8 cellular contexts compared by ENCODE assay signal in the genomic region with DNA sequence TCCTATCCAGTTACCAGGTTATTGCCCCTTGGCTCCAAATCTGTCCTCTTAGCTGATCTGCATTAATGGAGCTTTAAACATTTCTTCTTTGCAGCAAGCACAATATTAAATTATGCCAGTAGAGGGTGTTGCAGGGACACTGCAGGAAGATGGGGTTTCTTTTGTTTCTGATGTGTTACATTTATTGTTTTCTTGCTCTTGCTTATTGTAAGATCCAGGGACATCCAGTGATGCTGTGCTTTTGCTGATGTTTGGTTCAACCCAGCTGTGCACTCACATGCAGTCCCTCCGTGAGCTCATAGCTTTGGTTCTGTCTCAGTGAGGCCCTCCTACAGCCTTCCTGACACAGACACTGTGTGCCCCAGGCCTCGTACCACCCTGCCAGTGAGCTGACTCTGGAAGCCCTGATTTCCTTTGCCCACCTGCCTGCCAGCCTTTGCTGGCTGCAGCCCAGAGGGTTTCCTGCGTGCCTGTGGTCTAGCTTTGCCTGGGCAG.
DNase-seq lines count a peak whose midpoint lies in the region; ATAC-seq, FAIRE-seq and TF ChIP-seq lines count a peak whose summit lies in the region.

No MANE protein-coding gene starts in this region.

- no peak overlapping the region for H2BK12ac ChIP-seq in H1 (ENCODE audit: low read depth, low read length)

- no peaks in the 10 kb centered on the region for H3K27me3 Mint-ChIP-seq in stimulated activated naive CD8-positive, alpha-beta T cell treated with anti-CD3 and anti-CD28 coated beads, Interleukin-15, amount 100 ng/mL, for 72 hours

- H2BK20ac ChIP-seq in H1 (ENCODE audit: low read length) = no peak overlapping the region

- H3K18ac ChIP-seq in H1 (ENCODE audit: extremely low read depth, low read length) = no peak overlapping the region

- POLR2A ChIA-PET in H1 (lab: Charles Lee; ENCODE audit: partially characterized antibody) = interaction anchor here (0.6 kb wide), 1 partner anchor 99 kb away, joined by 4 read pairs; no protein-coding TSS in a partner anchor

- CTCF ChIA-PET in H1 (lab: Charles Lee; ENCODE audit: partially characterized antibody) = interaction anchor here (0.5 to 2.2 kb wide), 53 partner anchors 9 to 758 kb away, joined by 3 to 40 read pairs (median 4); no protein-coding TSS in a partner anchor

- H3K27me3 ChIP-seq in RWPE2 (ENCODE audit: insufficient read depth, poor library complexity, severe bottlenecking) = no peaks in the 10 kb centered on the region
- H3K27me3 ChIP-seq in H1 (replicated peaks in 1 of 4; ENCODE audit: control insufficient read depth in 3 of 4, extremely low read depth in 1 of 4, insufficient read depth in 3 of 4, low read length in 3 of 4) = no peaks in the 10 kb centered on the region
- H3K27me3 ChIP-seq in lower lobe of right lung (ENCODE audit: low read depth) = no peaks in the 10 kb centered on the region
- no peaks in the 10 kb centered on the region for H3K27me3 ChIP-seq in vagina

- no peak overlapping the region for H4K5ac ChIP-seq in H1 (ENCODE audit: insufficient read length, low read depth, low read length)

- H2AK5ac ChIP-seq in H1 (ENCODE audit: low read depth, low read length) = no peak overlapping the region

- peak in 1 of 2 donors; percentile 6 for DNase-seq in stimulated activated naive CD8-positive, alpha-beta T cell treated with anti-CD3 and anti-CD28 coated beads, Interleukin-15, amount 100 ng/mL, for 72 hours
- no peak for DNase-seq in stimulated activated naive CD8-positive, alpha-beta T cell treated with anti-CD3 and anti-CD28 coated beads, Interleukin-15, Interleukin-2, amounts not matched to agents 100 U/mL and 50 U/mL, for 24 hours
- DNase-seq in LoVo (ENCODE audit: low spot score) (peak; percentile 22), RWPE2 (ENCODE audit: low spot score) (no peak), H1 (ENCODE audit: low read depth in 1 of 2, low spot score in 2 of 2) (peak in 1 of 2 experiments; percentile 55), lower lobe of right lung (no peak), vagina (ENCODE audit: extremely low spot score in 2 of 2) (no peak)

- FAIRE-seq in H1 (lab: Jason Lieb, UNC) = no peak

- no peak for TF ChIP-seq EP300 in H1 (IDR thresholded peaks at IDR 0.05; ENCODE audit: borderline replicate concordance in 1 of 2, low read depth in 2 of 2, low read length in 2 of 2)

- H3K36me3 ChIP-seq in RWPE2 (ENCODE audit: low read depth) (peaks cover under 1% of the 10 kb centered on the region; the same call in 1 of the 2 replicates), H1 (ENCODE audit: control insufficient read depth in 2 of 4, insufficient read depth in 4 of 4, low read length in 3 of 4) (no peaks in the 10 kb centered on the region), lower lobe of right lung (no peaks in the 10 kb centered on the region), vagina (no peaks in the 10 kb centered on the region)

- WGBS in H1 (ENCODE audit: extremely low coverage in 1 of 2, insufficient coverage in 1 of 2, insufficient read length in 1 of 2, insufficient replicate concordance in 2 of 2, low coverage in 1 of 2, low lambda C conversion rate in 2 of 2, missing lambda C conversion rate in 1 of 2), 2 experiments = 72% methylated on average over 3 of the region's 3 CpGs; no CpG with 5 or more reads in 1 of the 2 experiments

- no peak overlapping the region for H3K4me2 ChIP-seq in H1 (ENCODE audit: insufficient read depth in 1 of 2, low read depth in 2 of 2, low read length in 2 of 2)

- no peak overlapping the region for H4K91ac ChIP-seq in H1 (replicated peaks; ENCODE audit: insufficient read length, low read length)

- no peak overlapping the region; the same call in none of the 2 replicates for H4K8ac ChIP-seq in H1 (ENCODE audit: extremely low read depth, insufficient read depth, low read length)

- H3K4me3 Mint-ChIP-seq in stimulated activated naive CD8-positive, alpha-beta T cell treated with anti-CD3 and anti-CD28 coated beads, Interleukin-15, amount 100 ng/mL, for 72 hours = no peak overlapping the region

- no peaks in the 10 kb centered on the region for H3K9me3 Mint-ChIP-seq in stimulated activated naive CD8-positive, alpha-beta T cell treated with anti-CD3 and anti-CD28 coated beads, Interleukin-15, amount 100 ng/mL, for 72 hours

- H3K79me2 ChIP-seq in H1 (ENCODE audit: control insufficient read depth in 1 of 2, insufficient read depth in 2 of 2, low read length in 2 of 2) = no peaks in the 10 kb centered on the region

- peak; percentile 71 to 79 for TF ChIP-seq RAD21 in H1 (IDR thresholded peaks at IDR 0.05 in 1 of 2, conservative IDR thresholded peaks at IDR 0.05 in 1 of 2; ENCODE audit: low read depth in 2 of 2, low read length in 2 of 2)

- no peak overlapping the region for H3K56ac ChIP-seq in H1 (replicated peaks; ENCODE audit: insufficient read length, low read depth, low read length)

- TF ChIP-seq POLR2A in H1 (IDR thresholded peaks at IDR 0.05; ENCODE audit: control extremely low read depth in 1 of 2, low read depth in 2 of 2, low read length in 2 of 2) = no peak
- TF ChIP-seq POLR2A in vagina (IDR thresholded peaks at IDR 0.05) = no peak

- H3K4me3 ChIP-seq in RWPE2 (ENCODE audit: severe bottlenecking) = no peak overlapping the region
- no peak overlapping the region for H3K4me3 ChIP-seq in H1 (ENCODE audit: extremely low read depth in 1 of 4, insufficient read depth in 2 of 4, low read depth in 3 of 4, low read length in 4 of 4)
- no peak overlapping the region for H3K4me3 ChIP-seq in lower lobe of right lung
- no peak overlapping the region for H3K4me3 ChIP-seq in vagina

- TF ChIP-seq CTCF in RWPE2 (IDR thresholded peaks at IDR 0.05; ENCODE audit: poor library complexity, severe bottlenecking) (peak; percentile 90), H1 (IDR thresholded peaks at IDR 0.05; ENCODE audit: control extremely low read depth in 1 of 3, insufficient read depth in 1 of 3, low read depth in 1 of 3, low read length in 3 of 3) (peak in 2 of 3 experiments; percentile 46 to 69; a peak in 2 of 4 replicates), lower lobe of right lung (IDR thresholded peaks at IDR 0.05) (peak; percentile 57), vagina (IDR thresholded peaks at IDR 0.05) (peak; percentile 21 to 65 (median 24))

- H2BK120ac ChIP-seq in H1 (replicated peaks; ENCODE audit: low read depth, low read length) = no peak overlapping the region

- intact Hi-C loops in lower lobe of right lung (cut with DNase I) = no loop called here
- intact Hi-C loops in vagina (cut with DNase I) = loop anchor here (10.0 kb wide), 1 partner anchor 482 kb away; no protein-coding TSS in a partner anchor

- no peaks in the 10 kb centered on the region for H3K4me1 Mint-ChIP-seq in stimulated activated naive CD8-positive, alpha-beta T cell treated with anti-CD3 and anti-CD28 coated beads, Interleukin-15, amount 100 ng/mL, for 72 hours

- H3K27ac Mint-ChIP-seq in stimulated activated naive CD8-positive, alpha-beta T cell treated with anti-CD3 and anti-CD28 coated beads, Interleukin-15, amount 100 ng/mL, for 72 hours = no peak overlapping the region

- H3K27ac ChIP-seq in RWPE2 (ENCODE audit: poor library complexity, severe bottlenecking) (no peak overlapping the region), H1 (ENCODE audit: low read depth, low read length) (no peak overlapping the region), lower lobe of right lung (no peak overlapping the region), vagina (no peak overlapping the region)

- no peak overlapping the region for H3K9ac ChIP-seq in H1 (replicated peaks in 1 of 4; ENCODE audit: extremely low read depth in 1 of 4, low read depth in 3 of 4, low read length in 3 of 4)

- H3K9me3 ChIP-seq in RWPE2 (ENCODE audit: severe bottlenecking) (no peaks in the 10 kb centered on the region), H1 (ENCODE audit: insufficient read depth in 2 of 2, low read depth in 1 of 2, low read length in 1 of 2) (no peaks in the 10 kb centered on the region), lower lobe of right lung (no peaks in the 10 kb centered on the region), vagina (no peaks in the 10 kb centered on the region)

- peak; percentile 61 for ATAC-seq in stimulated activated naive CD8-positive, alpha-beta T cell treated with anti-CD3 and anti-CD28 coated beads, Interleukin-15, amount 100 ng/mL, for 72 hours
- ATAC-seq in stimulated activated naive CD8-positive, alpha-beta T cell treated with anti-CD3 and anti-CD28 coated beads, Interleukin-15, Interleukin-2, amounts not matched to agents 100 U/mL and 50 U/mL, for 24 hours = no peak
- ATAC-seq in RWPE2 (ENCODE audit: low read depth) (peak; percentile 66; the same call in 2 of the 3 replicates), lower lobe of right lung (peak in 1 of 2 donors; percentile 51), HG03135 (IDR thresholded peaks at IDR 0.05; ENCODE audit: unreplicated experiment) (no peak)

- no peaks in the 10 kb centered on the region for H3K79me1 ChIP-seq in H1 (ENCODE audit: low read depth, low read length)

- H4K20me1 ChIP-seq in H1 (replicated peaks in 1 of 2; ENCODE audit: control insufficient read depth in 1 of 2, insufficient read depth in 2 of 2, low read length in 2 of 2) = no peaks in the 10 kb centered on the region

- no peaks in the 10 kb centered on the region for H3K23me2 ChIP-seq in H1 (ENCODE audit: low read depth, low read length)

- no peak overlapping the region for H3K23ac ChIP-seq in H1 (ENCODE audit: insufficient read length)

- H2BK5ac ChIP-seq in H1 (ENCODE audit: low read depth, low read length) = peak overlapping the region; percentile 52; the same call in 1 of the 2 replicates

- H2BK15ac ChIP-seq in H1 (ENCODE audit: low read length) = no peak overlapping the region

- no peak overlapping the region for H3K4ac ChIP-seq in H1 (replicated peaks; ENCODE audit: insufficient read length, low read depth, low read length)

- no peak overlapping the region for H3K14ac ChIP-seq in H1 (ENCODE audit: insufficient read length)

- peak overlapping the region; percentile 82; the same call in 1 of the 2 replicates for H2AFZ ChIP-seq in H1 (ENCODE audit: low read length)

- H3K4me1 ChIP-seq in RWPE2 (ENCODE audit: insufficient read depth, poor library complexity, severe bottlenecking) (no peaks in the 10 kb centered on the region), H1 (replicated peaks in 1 of 4; ENCODE audit: control insufficient read depth in 3 of 4, insufficient read depth in 4 of 4, low read length in 3 of 4) (no peaks in the 10 kb centered on the region), lower lobe of right lung (peaks cover 4% of the 10 kb centered on the region), vagina (no peaks in the 10 kb centered on the region)

TF ChIP-seq in H1, 55 proteins besides CTCF, POLR2A, EP300 and RAD21:
- TF ChIP-seq, protein P1, sequence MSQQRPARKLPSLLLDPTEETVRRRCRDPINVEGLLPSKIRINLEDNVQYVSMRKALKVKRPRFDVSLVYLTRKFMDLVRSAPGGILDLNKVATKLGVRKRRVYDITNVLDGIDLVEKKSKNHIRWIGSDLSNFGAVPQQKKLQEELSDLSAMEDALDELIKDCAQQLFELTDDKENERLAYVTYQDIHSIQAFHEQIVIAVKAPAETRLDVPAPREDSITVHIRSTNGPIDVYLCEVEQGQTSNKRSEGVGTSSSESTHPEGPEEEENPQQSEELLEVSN (IDR thresholded peaks at IDR 0.05) = no peak

Comparison
In these comparisons a context has a peak if more than half of its experiments do, and no peak if none do; other contexts are left out.
1. ATAC-seq: peak in stimulated activated naive CD8-positive, alpha-beta T cell treated with anti-CD3 and anti-CD28 coated beads, Interleukin-15, amount 100 ng/mL, for 72 hours (single experiment) and RWPE2 (single experiment); none in stimulated activated naive CD8-positive, alpha-beta T cell treated with anti-CD3 and anti-CD28 coated beads, Interleukin-15, Interleukin-2, amounts not matched to agents 100 U/mL and 50 U/mL, for 24 hours (single experiment) and HG03135 (single experiment).
2. CTCF ChIP-seq: peak in every context shown above with its lines; median percentile 90 in RWPE2; 58 in H1; 57 in lower lobe of right lung; 24 in vagina.